25 cellular contexts compared by ENCODE assay signal in the genomic region with DNA sequence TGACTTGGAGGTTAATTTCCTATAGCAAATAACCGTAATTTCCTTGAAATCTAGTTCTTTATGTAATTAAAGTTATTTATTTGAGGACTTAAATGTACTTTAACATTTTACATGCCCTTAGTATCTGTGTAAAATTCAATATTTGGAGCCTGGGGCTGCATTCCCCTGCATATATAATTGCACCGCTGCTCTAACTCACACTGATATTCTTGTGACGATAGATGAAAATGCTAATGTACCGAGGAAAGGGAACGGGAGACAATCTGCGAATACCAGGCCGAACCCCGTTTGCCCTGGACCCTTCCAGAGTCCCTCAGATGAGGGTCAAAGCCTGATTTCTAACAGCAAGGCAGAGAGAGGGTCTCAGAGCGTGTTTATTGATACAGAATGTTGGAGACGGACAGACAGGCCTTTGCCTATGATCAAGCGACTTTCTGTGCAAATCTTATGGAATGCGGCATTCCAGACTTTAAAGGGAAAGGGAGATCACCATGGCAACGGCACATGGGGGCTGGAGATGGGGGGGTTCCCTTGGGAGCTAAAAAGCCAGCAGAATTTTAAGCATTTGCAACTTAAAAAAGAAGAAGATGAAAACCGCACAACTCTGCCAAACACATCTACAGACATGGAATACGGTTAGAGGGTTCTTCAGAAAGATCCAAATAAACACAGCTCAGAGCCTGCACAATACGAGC. TPM values are rescaled to one million over a fixed set of nuclear protein-coding genes. Genes with fewer than 3 reads are reported as not detected.
A peak's percentile ranks its signal among the peaks of the same experiment; 100 is the strongest.
DNase-seq lines count a peak whose midpoint lies in the region; TF ChIP-seq lines count a peak whose summit lies in the region.
"Had no signal": no experiment of that assay in that cellular context is flagged by ENCODE, and none has a peak within 500 bp of the region (broad histone marks: within the 10 kb centered on the region; RNA-seq: fewer than 3 reads in every experiment).

No MANE protein-coding gene starts in this region.

- TF ChIP-seq CTCF in dorsolateral prefrontal cortex (IDR thresholded peaks at IDR 0.05 in 54 of 56, conservative IDR thresholded peaks at IDR 0.05 in 2 of 56; ENCODE audit: low read depth in 1 of 56, partially characterized antibody in 56 of 56) (no peak), suprapubic skin (IDR thresholded peaks at IDR 0.05) (no peak)

- H3K4me1 ChIP-seq in mesodermal cell (ENCODE audit: control insufficient read depth, insufficient read depth, low read length, poor library complexity, severe bottlenecking), result no peaks in the 10 kb centered on the region
- H3K4me1 ChIP-seq in suprapubic skin, result no peaks in the 10 kb centered on the region
- H3K4me1 ChIP-seq: parathyroid adenoma, uterus had no signal

- 88 to 93% methylated on average over 12 to 14 of the region's 16 CpGs for WGBS in mesodermal cell (ENCODE audit: insufficient coverage in 2 of 2), 2 experiments
- 63% methylated on average over 16 of the region's 16 CpGs for WGBS in suprapubic skin

- peaks cover 0 to 12% (median 0%) of the 10 kb centered on the region in 45 donors for H3K27me3 ChIP-seq in dorsolateral prefrontal cortex
- no peaks in the 10 kb centered on the region for H3K27me3 ChIP-seq in suprapubic skin
- H3K27me3 ChIP-seq: sigmoid colon, uterus had no signal

- H3K27ac ChIP-seq in dorsolateral prefrontal cortex (peak overlapping the region in 41 of 59 donors; percentile 5 to 83 (median 58)), mesodermal cell (ENCODE audit: low read depth, low read length, severe bottlenecking) (peak overlapping the region; percentile 45), suprapubic skin (peak overlapping the region; percentile 81)
- H3K27ac ChIP-seq: parathyroid adenoma, PC-9, sigmoid colon, uterus had no signal

- no peaks in the 10 kb centered on the region for H3K36me3 ChIP-seq in mesodermal cell (ENCODE audit: control insufficient read depth, insufficient read depth, low read length)
- H3K36me3 ChIP-seq in suprapubic skin, result no peaks in the 10 kb centered on the region
- H3K36me3 ChIP-seq: sigmoid colon, uterus had no signal

- no peaks in the 10 kb centered on the region for H3K9me3 ChIP-seq in mesodermal cell (ENCODE audit: control insufficient read depth, low read length)
- H3K9me3 ChIP-seq in suprapubic skin, result no peaks in the 10 kb centered on the region
- H3K9me3 ChIP-seq: sigmoid colon, uterus had no signal

- TF ChIP-seq EP300 in suprapubic skin (IDR thresholded peaks at IDR 0.05), result no peak

- DNase-seq in GM04503 (ENCODE audit: low read depth), result peak; percentile 71
- DNase-seq in dorsolateral prefrontal cortex, result peak in 1 of 10 donors; percentile 25
- no peak for DNase-seq in suprapubic skin (ENCODE audit: low spot score in 2 of 2)
- DNase-seq in GM19240 (ENCODE audit: insufficient read length, low spot score), result no peak
- no peak for DNase-seq in AG08396 (ENCODE audit: low spot score)
- no peak for DNase-seq in stimulated activated naive CD4-positive, alpha-beta T cell (lab: John Stamatoyannopoulos, UW)
- DNase-seq: activated CD4-positive, alpha-beta T cell treated with anti-CD3 and anti-CD28 coated beads for 1 hour; activated naive CD4-positive, alpha-beta T cell treated with anti-CD3 and anti-CD28 coated beads for 36 hours; activated T-cell treated with anti-CD3 and anti-CD28 coated beads, Interleukin-2, amount 50 U/mL, for 48 hours; AML-193; DMS53; erythroblast; IMR-90; mesendoderm; naive thymus-derived CD4-positive, alpha-beta T cell; NCI-H1105 treated with DMSO at 0.1 percent for 48 hours; NCI-H446; PC-9; SHP77 treated with DMSO at 0.1 percent for 48 hours; sigmoid colon; substantia nigra; uterus had no signal

- intact Hi-C loops in dorsolateral prefrontal cortex (cut with DNase I), result no loop called here

- peak overlapping the region in 10 of 59 donors; percentile 13 to 46 (median 30) for H3K4me3 ChIP-seq in dorsolateral prefrontal cortex
- no peak overlapping the region for H3K4me3 ChIP-seq in mesodermal cell (ENCODE audit: extremely low read depth, insufficient read depth, low read length, poor library complexity, severe bottlenecking)
- H3K4me3 ChIP-seq in suprapubic skin, result peak overlapping the region; percentile 4
- H3K4me3 ChIP-seq: PC-9, sigmoid colon, uterus had no signal

- TF ChIP-seq POLR2A in suprapubic skin (IDR thresholded peaks at IDR 0.05), result no peak

RNA-seq across cellular contexts. Expression of a gene that starts 57.6 kb away (rescaled TPM):
- total RNA-seq in dorsolateral prefrontal cortex (1 to 10 TPM in 19 of 120 experiments, under 1 TPM in 78, not detected in 23; 0.29 to 2.8 (median 0.64) TPM), suprapubic skin (10 to 100 TPM; 14.7 to 72.7 (median 30.4) TPM)
- 4.9 TPM for polyA plus RNA-seq in mesodermal cell (2013, experiment 1 of 2)
- 3.7 TPM for polyA plus RNA-seq in mesodermal cell (2013, experiment 2 of 2)
- total RNA-seq: activated CD8-positive, alpha-beta memory T cell treated with anti-CD3 and anti-CD28 coated beads for 36 hours; activated naive CD4-positive, alpha-beta T cell treated with anti-CD3 and anti-CD28 coated beads for 36 hours; naive thymus-derived CD4-positive, alpha-beta T cell had no signal
- polyA plus RNA-seq: naive thymus-derived CD4-positive, alpha-beta T cell had no signal

Comparison
In these comparisons a context has a peak if more than half of its experiments do, and no peak if none do; other contexts are left out.
1. RNA of a gene that starts 57.6 kb away (total RNA-seq): 14.7 to 72.7 TPM in suprapubic skin; 0.29 to 2.8 TPM in dorsolateral prefrontal cortex; every median in the first group is over 4 times any median in the second.
2. Peak in every context shown above with its lines, with median percentiles within 50 percentile points of each other: H3K27ac ChIP-seq.